1 cellular context compared by ENCODE assay signal in genomic region chr10:87846728-87847127, GRCh38. TPM values are rescaled to one million over a fixed set of nuclear protein-coding genes. Genes with fewer than 3 reads are reported as not detected.
"Had no signal": no experiment of that assay in that cellular context is flagged by ENCODE, and none has a peak within 500 bp of the region (broad histone marks: within the 10 kb centered on the region; RNA-seq: fewer than 3 reads in every experiment).

No MANE protein-coding gene starts in this region.

RNA-seq across cellular contexts. Expression of gene KLLN, which starts 16.6 kb away (rescaled TPM):
- total RNA-seq: ascending aorta had no signal
